Comparison of ENCODE assay signal across 30 cellular contexts in genomic region chr1:101120868-101121267, GRCh38.
DNase-seq lines count a peak whose midpoint lies in the region; ATAC-seq, FAIRE-seq and TF ChIP-seq lines count a peak whose summit lies in the region.
"Had no signal": no experiment of that assay in that cellular context is flagged by ENCODE, and none has a peak within 500 bp of the region (broad histone marks: within the 10 kb centered on the region; RNA-seq: fewer than 3 reads in every experiment).

No MANE protein-coding gene starts in this region.

- H3K27ac ChIP-seq in caudate nucleus (ENCODE audit: low read depth, low read length) (no peak overlapping the region), neuronal stem cell (replicated peaks; ENCODE audit: low read length) (no peak overlapping the region)
- H3K27ac ChIP-seq: gastrocnemius medialis, ovary, right atrium auricular region, vagina had no signal

- H3K9ac ChIP-seq in neuronal stem cell (ENCODE audit: low read depth, low read length, poor library complexity), result no peak overlapping the region

- H3K9me3 Mint-ChIP-seq in activated CD4-positive, alpha-beta T cell treated with anti-CD3 and anti-CD28 coated beads, Interleukin-2, amount 10 ng/mL, durations not matched to agents 7 days and 5 days, result peaks cover 11% of the 10 kb centered on the region
- H3K9me3 Mint-ChIP-seq in activated CD8-positive, alpha-beta T cell treated with anti-CD3 and anti-CD28 coated beads for 36 hours, result peaks cover 4% of the 10 kb centered on the region

- peak; percentile 56 for ATAC-seq in activated CD8-positive, alpha-beta T cell treated with anti-CD3 and anti-CD28 coated beads for 36 hours
- ATAC-seq: esophagus mucosa, gastrocnemius medialis had no signal

- H3K79me1 ChIP-seq in neuronal stem cell (ENCODE audit: low read depth, low read length), result no peaks in the 10 kb centered on the region

- peaks cover 68% of the 10 kb centered on the region for H3K4me1 Mint-ChIP-seq in activated CD4-positive, alpha-beta T cell treated with anti-CD3 and anti-CD28 coated beads, Interleukin-2, amount 10 ng/mL, durations not matched to agents 7 days and 5 days
- peaks cover 55% of the 10 kb centered on the region for H3K4me1 Mint-ChIP-seq in activated CD8-positive, alpha-beta T cell treated with anti-CD3 and anti-CD28 coated beads for 36 hours (ENCODE audit: low read depth)

- FAIRE-seq in D721Med (lab: Jason Lieb, UNC), result peak; percentile 63
- FAIRE-seq: A204.1, H1, keratinocyte, TTC549 had no signal

- no peak overlapping the region for H3K18ac ChIP-seq in neuronal stem cell (ENCODE audit: low read length)

- peaks cover 2% of the 10 kb centered on the region for H3K27me3 Mint-ChIP-seq in activated CD4-positive, alpha-beta T cell treated with anti-CD3 and anti-CD28 coated beads, Interleukin-2, amount 10 ng/mL, durations not matched to agents 7 days and 5 days
- no peaks in the 10 kb centered on the region for H3K27me3 Mint-ChIP-seq in activated CD8-positive, alpha-beta T cell treated with anti-CD3 and anti-CD28 coated beads for 36 hours

- intact Hi-C loops in activated CD8-positive, alpha-beta T cell treated with anti-CD3 and anti-CD28 coated beads for 36 hours (cut with micrococcal nuclease), result loop anchor here (5.0 kb wide), 4 partner anchors 39 to 194 kb away; partner anchors contain the start of genes DPH5 and S1PR1

- no peak overlapping the region for H3K4ac ChIP-seq in neuronal stem cell (ENCODE audit: low read length)

- H3K9me3 ChIP-seq in neuronal stem cell (replicated peaks in 1 of 2; ENCODE audit: control insufficient read depth in 2 of 2, insufficient read depth in 1 of 2, low read depth in 1 of 2, low read length in 2 of 2), result no peaks in the 10 kb centered on the region
- H3K9me3 ChIP-seq: gastrocnemius medialis, ovary, right atrium auricular region, vagina had no signal

- DNase-seq in activated CD4-positive, alpha-beta T cell treated with anti-CD3 and anti-CD28 coated beads, Interleukin-2, amount 10 ng/mL, durations not matched to agents 7 days and 5 days, result no peak
- no peak for DNase-seq in activated CD4-positive, alpha-beta T cell treated with anti-CD3 and anti-CD28 coated beads, Interleukin-2, amount 50 U/mL, for 4 hours
- DNase-seq in D721Med (ENCODE audit: insufficient read length, low spot score) (no peak), kidney tubule cell (ENCODE audit: low spot score) (peak; percentile 48), caudate nucleus (lab: John Stamatoyannopoulos, UW) (no peak), NCI-H2029 treated with DMSO at 0.1 percent for 48 hours (lab: John Stamatoyannopoulos, UW) (no peak), neuronal stem cell (ENCODE audit: low spot score) (no peak)
- DNase-seq in activated CD8-positive, alpha-beta T cell treated with anti-CD3 and anti-CD28 coated beads for 36 hours, result no peak
- DNase-seq: activated CD8-positive, alpha-beta memory T cell treated with anti-CD3 and anti-CD28 coated beads for 24 hours; activated effector memory CD4-positive, alpha-beta T cell treated with Interleukin-2 at 50 U/mL for 16 hours; aorta; C1 segment of cervical spinal cord; effector CD8-positive, alpha-beta T cell; gastrocnemius medialis; GF-D8; mammary epithelial cell; NCI-H1417 treated with DMSO at 0.1 percent for 48 hours; NCI-H2171; NCI-H526; ovary; stimulated activated CD4-positive, alpha-beta T cell treated with anti-CD3 and anti-CD28 coated beads, Interleukin-12 subunit alpha, Interleukin-12 subunit beta, amount 100 ng/mL, for 4 hours; substantia nigra; SW 1271 had no signal

- H3K4me1 ChIP-seq in neuronal stem cell (ENCODE audit: control insufficient read depth in 2 of 2, insufficient read depth in 1 of 2, low read depth in 1 of 2, low read length in 2 of 2), result no peaks in the 10 kb centered on the region
- H3K4me1 ChIP-seq: gastrocnemius medialis, right atrium auricular region, vagina had no signal

- H2AK5ac ChIP-seq in neuronal stem cell (ENCODE audit: low read depth, low read length), result no peak overlapping the region

- H3K36me3 ChIP-seq in neuronal stem cell (replicated peaks in 1 of 2; ENCODE audit: control insufficient read depth in 2 of 2, insufficient read depth in 2 of 2, low read length in 2 of 2), result no peaks in the 10 kb centered on the region
- H3K36me3 ChIP-seq: gastrocnemius medialis, ovary, right atrium auricular region, vagina had no signal

- no peak overlapping the region for H2BK15ac ChIP-seq in neuronal stem cell (ENCODE audit: low read length)

- no peak overlapping the region for H4K8ac ChIP-seq in neuronal stem cell (ENCODE audit: low read depth, low read length)

- POLR2A ChIA-PET in activated CD4-positive, alpha-beta T cell treated with anti-CD3 and anti-CD28 coated beads, Interleukin-2, amount 10 ng/mL, durations not matched to agents 7 days and 5 days (lab: Charles Lee), result interaction anchor here (0.5 kb wide), 1 partner anchor 118 kb away, joined by 3 read pairs; no protein-coding TSS in a partner anchor
- POLR2A ChIA-PET in activated CD8-positive, alpha-beta T cell treated with anti-CD3 and anti-CD28 coated beads for 36 hours (lab: Charles Lee), result interaction anchor here (1.5 kb wide), 1 partner anchor 16 kb away, joined by 4 read pairs; no protein-coding TSS in a partner anchor

- CTCF ChIA-PET in activated CD4-positive, alpha-beta T cell treated with anti-CD3 and anti-CD28 coated beads, Interleukin-2, amount 10 ng/mL, durations not matched to agents 7 days and 5 days (lab: Charles Lee), result interaction anchor here (1.4 kb wide), 1 partner anchor 167 kb away, joined by 5 read pairs; no protein-coding TSS in a partner anchor
- CTCF ChIA-PET in activated CD8-positive, alpha-beta T cell treated with anti-CD3 and anti-CD28 coated beads for 36 hours (lab: Charles Lee), result interaction anchor here (0.7 to 1.1 kb wide), 4 partner anchors 9 to 170 kb away, joined by 3 to 4 read pairs (median 4); no protein-coding TSS in a partner anchor

- no peak overlapping the region for H3K4me2 ChIP-seq in neuronal stem cell (ENCODE audit: insufficient read depth, low read length, poor library complexity, severe bottlenecking)

- TF ChIP-seq CTCF in D721Med (IDR thresholded peaks at IDR 0.05; ENCODE audit: insufficient read depth, missing control alignments), result no peak
- no peak for TF ChIP-seq CTCF in activated CD8-positive, alpha-beta T cell treated with anti-CD3 and anti-CD28 coated beads for 36 hours (IDR thresholded peaks at IDR 0.05)

- no peak overlapping the region for H2BK120ac ChIP-seq in neuronal stem cell (ENCODE audit: low read depth, low read length)

- H3K27me3 ChIP-seq in neuronal stem cell (ENCODE audit: control insufficient read depth in 3 of 3, insufficient read depth in 3 of 3, low read depth in 1 of 3, low read length in 3 of 3), result no peaks in the 10 kb centered on the region
- H3K27me3 ChIP-seq: gastrocnemius medialis, ovary, right atrium auricular region, vagina had no signal

- H3K4me3 ChIP-seq in neuronal stem cell (ENCODE audit: low read length in 2 of 2), result no peak overlapping the region
- H3K4me3 ChIP-seq: gastrocnemius medialis, ovary, right atrium auricular region, vagina had no signal

- H3K23ac ChIP-seq in neuronal stem cell (ENCODE audit: low read depth, low read length, poor library complexity), result no peak overlapping the region

- no peak overlapping the region for H4K91ac ChIP-seq in neuronal stem cell (ENCODE audit: low read depth, low read length, poor library complexity)

- H2AFZ ChIP-seq in neuronal stem cell (ENCODE audit: low read length), result no peak overlapping the region

- peak overlapping the region; percentile 31 for H3K27ac Mint-ChIP-seq in activated CD4-positive, alpha-beta T cell treated with anti-CD3 and anti-CD28 coated beads, Interleukin-2, amount 10 ng/mL, durations not matched to agents 7 days and 5 days
- peak overlapping the region; percentile 84 for H3K27ac Mint-ChIP-seq in activated CD8-positive, alpha-beta T cell treated with anti-CD3 and anti-CD28 coated beads for 36 hours

- H3K4me3 Mint-ChIP-seq in activated CD4-positive, alpha-beta T cell treated with anti-CD3 and anti-CD28 coated beads, Interleukin-2, amount 10 ng/mL, durations not matched to agents 7 days and 5 days, result no peak overlapping the region
- no peak overlapping the region for H3K4me3 Mint-ChIP-seq in activated CD8-positive, alpha-beta T cell treated with anti-CD3 and anti-CD28 coated beads for 36 hours

- H3K36me3 Mint-ChIP-seq in activated CD4-positive, alpha-beta T cell treated with anti-CD3 and anti-CD28 coated beads, Interleukin-2, amount 10 ng/mL, durations not matched to agents 7 days and 5 days (ENCODE audit: low read depth), result peaks cover 25% of the 10 kb centered on the region
- peaks cover 4% of the 10 kb centered on the region for H3K36me3 Mint-ChIP-seq in activated CD8-positive, alpha-beta T cell treated with anti-CD3 and anti-CD28 coated beads for 36 hours (ENCODE audit: low read depth)

- H2BK12ac ChIP-seq in neuronal stem cell (ENCODE audit: low read length), result no peak overlapping the region

- H2BK5ac ChIP-seq in neuronal stem cell (ENCODE audit: low read length), result no peak overlapping the region

- no peak overlapping the region for H3K14ac ChIP-seq in neuronal stem cell (ENCODE audit: low read length)
